14 cellular contexts compared by ENCODE assay signal in genomic region chr3:153319691-153320552, GRCh38.
DNase-seq lines count a peak whose midpoint lies in the region; ATAC-seq and TF ChIP-seq lines count a peak whose summit lies in the region.
"Had no signal": no experiment of that assay in that cellular context is flagged by ENCODE, and none has a peak within 500 bp of the region (broad histone marks: within the 10 kb centered on the region; RNA-seq: fewer than 3 reads in every experiment).

No MANE protein-coding gene starts in this region.

- H3K9me2 ChIP-seq in SK-N-SH (no peaks in the 10 kb centered on the region), Karpas-422 (replicated peaks; ENCODE audit: insufficient read depth, low read length) (no peaks in the 10 kb centered on the region)

- no peak for TF ChIP-seq RAD21 in SK-N-SH (IDR thresholded peaks at IDR 0.05; ENCODE audit: low read length)

- H3K9ac ChIP-seq in SK-N-SH (0 out of 2 replicates have a peak overlapping the region, but pooled peaks have one; percentile 15), Karpas-422 (ENCODE audit: low read length) (no peak overlapping the region)

- no peak for ATAC-seq in heart right ventricle
- ATAC-seq in left lung = no peak

- DNase-seq in heart right ventricle (no peak), cardiac septum (ENCODE audit: low spot score) (no peak), SK-N-SH (no peak), left lung (no peak), posterior vena cava (ENCODE audit: low spot score) (no peak), Karpas-422 (no peak), RKO (ENCODE audit: low spot score) (no peak)
- DNase-seq: dorsolateral prefrontal cortex, NCI-H187, NCI-H774, retina had no signal

- no peak for TF ChIP-seq CTCF in heart right ventricle (IDR thresholded peaks at IDR 0.05)
- no peak for TF ChIP-seq CTCF in SK-N-SH (IDR thresholded peaks at IDR 0.05)
- TF ChIP-seq CTCF in left lung (IDR thresholded peaks at IDR 0.05) = no peak

- intact Hi-C loops in heart right ventricle (cut with DNase I) (no loop called here), cardiac septum (cut with DNase I) (no loop called here), left lung (cut with DNase I) (no loop called here), posterior vena cava (cut with DNase I) (no loop called here)

- CTCF ChIA-PET in SK-N-SH (lab: Yijun Ruan, JAX) = no interaction called here

- peak overlapping the region in 3 of 10 donors; percentile 3 to 27 (median 16) for H3K4me3 ChIP-seq in heart right ventricle
- H3K4me3 ChIP-seq in SK-N-SH (ENCODE audit: low read depth in 2 of 2, low read length in 1 of 2) = 0 out of 4 replicates have a peak overlapping the region, but pooled peaks of 1 of the 2 experiments have one; percentile 1
- no peak overlapping the region for H3K4me3 ChIP-seq in left lung
- no peak overlapping the region for H3K4me3 ChIP-seq in thymus (ENCODE audit: low read length)
- no peak overlapping the region for H3K4me3 ChIP-seq in Karpas-422 (ENCODE audit: low read length)
- H3K4me3 ChIP-seq: dorsolateral prefrontal cortex, lung, vagina had no signal

- H3K4me1 ChIP-seq in heart right ventricle = peaks cover 0 to 27% (median 0%) of the 10 kb centered on the region in 9 donors
- peaks cover 0 to 5% of the 10 kb centered on the region in 2 experiments; a peak in 1 of 4 replicates for H3K4me1 ChIP-seq in SK-N-SH (ENCODE audit: control insufficient read depth in 1 of 2, insufficient read depth in 2 of 2, low read depth in 1 of 2, low read length in 1 of 2)
- no peaks in the 10 kb centered on the region for H3K4me1 ChIP-seq in left lung
- no peaks in the 10 kb centered on the region for H3K4me1 ChIP-seq in thymus (ENCODE audit: control insufficient read depth, insufficient read depth, low read length)
- H3K4me1 ChIP-seq in Karpas-422 (ENCODE audit: low read length) = no peaks in the 10 kb centered on the region

- POLR2A ChIA-PET in SK-N-SH (lab: Yijun Ruan, JAX) = no interaction called here

- H4K20me1 ChIP-seq in SK-N-SH (ENCODE audit: insufficient read depth) = no peaks in the 10 kb centered on the region
- H4K20me1 ChIP-seq in Karpas-422 (ENCODE audit: insufficient read depth, low read depth, low read length) = no peaks in the 10 kb centered on the region

- H3K36me3 ChIP-seq in heart right ventricle = no peaks in the 10 kb centered on the region
- no peaks in the 10 kb centered on the region for H3K36me3 ChIP-seq in SK-N-SH (replicated peaks in 1 of 2; ENCODE audit: control insufficient read depth in 1 of 2, insufficient read depth in 2 of 2, low read length in 1 of 2)
- H3K36me3 ChIP-seq in left lung = no peaks in the 10 kb centered on the region
- H3K36me3 ChIP-seq in thymus (ENCODE audit: control insufficient read depth, insufficient read depth) = no peaks in the 10 kb centered on the region
- no peaks in the 10 kb centered on the region for H3K36me3 ChIP-seq in Karpas-422 (ENCODE audit: insufficient read depth, low read length)
- H3K36me3 ChIP-seq: vagina had no signal

- no peaks in the 10 kb centered on the region for H3K27me3 ChIP-seq in heart right ventricle
- H3K27me3 ChIP-seq in SK-N-SH (ENCODE audit: insufficient read depth) = no peaks in the 10 kb centered on the region
- no peaks in the 10 kb centered on the region for H3K27me3 ChIP-seq in left lung
- no peaks in the 10 kb centered on the region for H3K27me3 ChIP-seq in thymus (ENCODE audit: control insufficient read depth, insufficient read depth)
- H3K27me3 ChIP-seq in Karpas-422 (ENCODE audit: low read length) = no peaks in the 10 kb centered on the region
- H3K27me3 ChIP-seq: dorsolateral prefrontal cortex, vagina had no signal

- H3K27ac ChIP-seq in heart right ventricle (peak overlapping the region in 6 of 10 donors; percentile 17 to 76 (median 27)), SK-N-SH (ENCODE audit: low read depth in 2 of 2, low read length in 1 of 2) (peak overlapping the region; percentile 21 to 34; a peak in 2 of 4 replicates), left lung (peak overlapping the region; percentile 21 to 57), thymus (ENCODE audit: low read depth) (peak overlapping the region; percentile 15), Karpas-422 (ENCODE audit: low read length) (no peak overlapping the region)
- H3K27ac ChIP-seq: dorsolateral prefrontal cortex, vagina had no signal

- 28 to 30% methylated on average over 2 of the region's 2 CpGs for WGBS in heart right ventricle, 2 donors
- 8% methylated on average over 2 of the region's 2 CpGs for WGBS in SK-N-SH (ENCODE audit: low lambda C conversion rate)
- 73% methylated on average over 2 of the region's 2 CpGs for WGBS in thymus

- H3F3A ChIP-seq in SK-N-SH (replicated peaks; ENCODE audit: insufficient read depth) = peaks cover 12% of the 10 kb centered on the region

- peak overlapping the region; percentile 85 for H2AFZ ChIP-seq in SK-N-SH (ENCODE audit: low read depth)
- H2AFZ ChIP-seq in Karpas-422 (ENCODE audit: low read length) = no peak overlapping the region

- H3K79me2 ChIP-seq in SK-N-SH (ENCODE audit: insufficient read depth) = no peaks in the 10 kb centered on the region
- no peaks in the 10 kb centered on the region for H3K79me2 ChIP-seq in Karpas-422 (ENCODE audit: low read length)

- H3K4me2 ChIP-seq in SK-N-SH (peak overlapping the region; percentile 55), Karpas-422 (ENCODE audit: low read depth, low read length, poor library complexity, severe bottlenecking) (no peak overlapping the region)

- H3K9me3 ChIP-seq in heart right ventricle = peaks cover 0 to 5% (median 0%) of the 10 kb centered on the region in 11 donors
- no peaks in the 10 kb centered on the region for H3K9me3 ChIP-seq in SK-N-SH
- peaks cover 0 to 5% of the 10 kb centered on the region in 2 donors for H3K9me3 ChIP-seq in left lung
- H3K9me3 ChIP-seq in thymus (ENCODE audit: control insufficient read depth) = no peaks in the 10 kb centered on the region
- peaks cover 3% of the 10 kb centered on the region; the same call in 1 of the 2 replicates for H3K9me3 ChIP-seq in Karpas-422 (ENCODE audit: low read length)
- H3K9me3 ChIP-seq: vagina had no signal

- no peak for TF ChIP-seq EP300 in SK-N-SH (IDR thresholded peaks at IDR 0.05; ENCODE audit: borderline replicate concordance in 1 of 2, low read depth in 1 of 2, low read length in 1 of 2)

TF ChIP-seq in SK-N-SH, 30 proteins besides CTCF, POLR2A, EP300 and RAD21:
- TF ChIP-seq, protein P1, sequence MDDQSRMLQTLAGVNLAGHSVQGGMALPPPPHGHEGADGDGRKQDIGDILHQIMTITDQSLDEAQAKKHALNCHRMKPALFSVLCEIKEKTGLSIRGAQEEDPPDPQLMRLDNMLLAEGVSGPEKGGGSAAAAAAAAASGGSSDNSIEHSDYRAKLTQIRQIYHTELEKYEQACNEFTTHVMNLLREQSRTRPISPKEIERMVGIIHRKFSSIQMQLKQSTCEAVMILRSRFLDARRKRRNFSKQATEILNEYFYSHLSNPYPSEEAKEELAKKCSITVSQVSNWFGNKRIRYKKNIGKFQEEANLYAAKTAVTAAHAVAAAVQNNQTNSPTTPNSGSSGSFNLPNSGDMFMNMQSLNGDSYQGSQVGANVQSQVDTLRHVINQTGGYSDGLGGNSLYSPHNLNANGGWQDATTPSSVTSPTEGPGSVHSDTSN (IDR thresholded peaks at IDR 0.05) = no peak
- TF ChIP-seq EZH2phosphoT487 (IDR thresholded peaks at IDR 0.05; ENCODE audit: borderline replicate concordance, low read depth) = no peak
- TF ChIP-seq RFX5 (IDR thresholded peaks at IDR 0.05; ENCODE audit: low read length) = no peak
- TF ChIP-seq, protein P2, sequence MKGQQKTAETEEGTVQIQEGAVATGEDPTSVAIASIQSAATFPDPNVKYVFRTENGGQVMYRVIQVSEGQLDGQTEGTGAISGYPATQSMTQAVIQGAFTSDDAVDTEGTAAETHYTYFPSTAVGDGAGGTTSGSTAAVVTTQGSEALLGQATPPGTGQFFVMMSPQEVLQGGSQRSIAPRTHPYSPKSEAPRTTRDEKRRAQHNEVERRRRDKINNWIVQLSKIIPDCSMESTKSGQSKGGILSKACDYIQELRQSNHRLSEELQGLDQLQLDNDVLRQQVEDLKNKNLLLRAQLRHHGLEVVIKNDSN (IDR thresholded peaks at IDR 0.05; ENCODE audit: borderline replicate concordance, low read depth) = no peak
- TF ChIP-seq MXI1 (IDR thresholded peaks at IDR 0.05; ENCODE audit: low read depth, low read length) = no peak
- TF ChIP-seq FOXM1 (IDR thresholded peaks at IDR 0.05; ENCODE audit: low read depth) = no peak
- TF ChIP-seq NFIC (IDR thresholded peaks at IDR 0.05; ENCODE audit: borderline replicate concordance) = no peak
- no peak for TF ChIP-seq YY1 (IDR thresholded peaks at IDR 0.05; ENCODE audit: low read depth)
- TF ChIP-seq ELF1 (IDR thresholded peaks at IDR 0.05) = no peak
- TF ChIP-seq FOXJ3 (CRISPR knock-in tag; IDR thresholded peaks at IDR 0.05) = no peak
- no peak for TF ChIP-seq NRF1 (IDR thresholded peaks at IDR 0.05; ENCODE audit: low read depth, low read length)
- TF ChIP-seq FOSL2 (IDR thresholded peaks at IDR 0.05; ENCODE audit: borderline replicate concordance, low read depth) = no peak
- TF ChIP-seq TAF1 (IDR thresholded peaks at IDR 0.05; ENCODE audit: borderline replicate concordance, low read depth, low read length) = no peak
- no peak for TF ChIP-seq JUND (IDR thresholded peaks at IDR 0.05)
- TF ChIP-seq USF2 (IDR thresholded peaks at IDR 0.05; ENCODE audit: borderline replicate concordance, low read depth, low read length) = no peak
